17 cellular contexts compared by ENCODE assay signal in the genomic region with DNA sequence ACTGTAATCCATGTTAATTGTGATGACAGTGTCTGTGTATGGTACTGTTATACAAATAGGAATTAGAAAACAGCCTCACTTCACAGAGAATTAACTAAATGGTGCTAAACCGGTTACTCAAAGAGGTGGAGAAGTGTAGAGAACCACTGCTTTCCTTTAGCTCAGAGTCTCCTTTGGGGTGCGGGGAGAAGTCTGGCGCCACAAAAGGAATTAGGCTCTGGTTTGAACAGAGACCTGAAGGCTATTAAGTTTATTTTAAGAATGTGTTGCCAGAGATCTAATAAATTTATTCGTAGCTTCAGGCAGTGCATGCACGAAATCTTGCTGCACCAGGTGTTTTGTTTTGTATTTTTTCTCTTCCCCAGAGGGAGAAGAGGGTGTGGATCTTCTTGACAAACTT.
DNase-seq lines count a peak whose midpoint lies in the region; ATAC-seq, FAIRE-seq and TF ChIP-seq lines count a peak whose summit lies in the region.
"Had no signal": no experiment of that assay in that cellular context is flagged by ENCODE, and none has a peak within 500 bp of the region (broad histone marks: within the 10 kb centered on the region; RNA-seq: fewer than 3 reads in every experiment).

No MANE protein-coding gene starts in this region.

- H3K4me3 Mint-ChIP-seq in mesothelial cell of epicardium, result peak overlapping the region; percentile 39
- no peak overlapping the region for H3K4me3 Mint-ChIP-seq in CD4-positive, alpha-beta T cell

- DNase-seq in D721Med (ENCODE audit: insufficient read length, low spot score) (no peak), HAP-1 (ENCODE audit: low spot score in 2 of 2) (peak; percentile 60 to 84), WERI-Rb-1 (peak; percentile 23), mesothelial cell of epicardium (ENCODE audit: low spot score in 2 of 2, unreplicated experiment in 2 of 2) (no peak), left lung (no peak)
- no peak for DNase-seq in CD4-positive, alpha-beta T cell
- DNase-seq: ACHN, DMS79, IMR-90, Kasumi-1, MM.1S, NCI-H1092 treated with DMSO at 0.1 percent for 48 hours, NCI-H2029, NCI-H510A had no signal

- H3K27ac ChIP-seq in WERI-Rb-1, result peak overlapping the region; percentile 36; the same call in 1 of the 2 replicates
- H3K27ac ChIP-seq in CD4-positive, alpha-beta T cell (ENCODE audit: low read depth, low read length), result no peak overlapping the region
- no peak overlapping the region for H3K27ac ChIP-seq in left lung
- H3K27ac ChIP-seq: RWPE1 had no signal

- H3K4me1 ChIP-seq in HAP-1, result peaks cover 30% of the 10 kb centered on the region
- H3K4me1 ChIP-seq in left lung, result no peaks in the 10 kb centered on the region

- H3K4me3 ChIP-seq in HAP-1 (no peak overlapping the region), WERI-Rb-1 (ENCODE audit: low read depth, low read length) (no peak overlapping the region), left lung (no peak overlapping the region)

- in situ Hi-C loops in HAP-1 (cut with MboI; ENCODE audit: low sequenced_read_pairs), result no loop called here

- FAIRE-seq in D721Med (lab: Jason Lieb, UNC), result peak; percentile 93

- TF ChIP-seq CTCF in D721Med (IDR thresholded peaks at IDR 0.05; ENCODE audit: insufficient read depth, missing control alignments) (no peak), WERI-Rb-1 (IDR thresholded peaks at IDR 0.05; ENCODE audit: low read depth, low read length) (no peak), mesothelial cell of epicardium (IDR thresholded peaks at IDR 0.05; ENCODE audit: unreplicated experiment) (no peak), left lung (IDR thresholded peaks at IDR 0.05) (no peak)
- no peak for TF ChIP-seq CTCF in CD4-positive, alpha-beta T cell (IDR thresholded peaks at IDR 0.05)

- peak overlapping the region; percentile 96 for H3K27ac Mint-ChIP-seq in mesothelial cell of epicardium
- no peak overlapping the region for H3K27ac Mint-ChIP-seq in CD4-positive, alpha-beta T cell

- H3K27me3 Mint-ChIP-seq in mesothelial cell of epicardium (ENCODE audit: low read depth), result no peaks in the 10 kb centered on the region
- peaks cover 21% of the 10 kb centered on the region for H3K27me3 Mint-ChIP-seq in CD4-positive, alpha-beta T cell

- H3K9me3 Mint-ChIP-seq in mesothelial cell of epicardium, result no peaks in the 10 kb centered on the region
- H3K9me3 Mint-ChIP-seq in CD4-positive, alpha-beta T cell, result no peaks in the 10 kb centered on the region

- H3K27me3 ChIP-seq in HAP-1 (ENCODE audit: low read depth), result no peaks in the 10 kb centered on the region
- H3K27me3 ChIP-seq in WERI-Rb-1 (ENCODE audit: insufficient read depth, low read depth, severe bottlenecking), result no peaks in the 10 kb centered on the region
- H3K27me3 ChIP-seq in CD4-positive, alpha-beta T cell (ENCODE audit: control insufficient read depth, insufficient read depth, low read length), result peaks cover 5% of the 10 kb centered on the region
- H3K27me3 ChIP-seq in left lung, result peaks cover 0 to 2% of the 10 kb centered on the region in 2 donors

- no peaks in the 10 kb centered on the region for H3K36me3 ChIP-seq in HAP-1 (replicated peaks)
- no peaks in the 10 kb centered on the region for H3K36me3 ChIP-seq in WERI-Rb-1
- H3K36me3 ChIP-seq in left lung, result no peaks in the 10 kb centered on the region

- CTCF ChIA-PET in CD4-positive, alpha-beta T cell (lab: Charles Lee), result no interaction called here

- ATAC-seq in GM18502 (IDR thresholded peaks at IDR 0.05; ENCODE audit: poor library complexity, unreplicated experiment) (no peak), left lung (no peak)
- ATAC-seq in CD4-positive, alpha-beta T cell (ENCODE audit: poor library complexity), result no peak
- ATAC-seq: HCT116 had no signal

- intact Hi-C loops in CD4-positive, alpha-beta T cell (cut with DNase I, micrococcal nuclease), result no loop called here
- intact Hi-C loops in left lung (cut with DNase I), result no loop called here

- H3K4me1 Mint-ChIP-seq in mesothelial cell of epicardium, result peaks cover 69% of the 10 kb centered on the region
- no peaks in the 10 kb centered on the region for H3K4me1 Mint-ChIP-seq in CD4-positive, alpha-beta T cell (ENCODE audit: low read depth)

- H3K36me3 Mint-ChIP-seq in mesothelial cell of epicardium, result no peaks in the 10 kb centered on the region
- no peaks in the 10 kb centered on the region for H3K36me3 Mint-ChIP-seq in CD4-positive, alpha-beta T cell (ENCODE audit: low read depth)

- H3K9me3 ChIP-seq in HAP-1, result no peaks in the 10 kb centered on the region
- H3K9me3 ChIP-seq in WERI-Rb-1 (ENCODE audit: severe bottlenecking), result no peaks in the 10 kb centered on the region
- H3K9me3 ChIP-seq in CD4-positive, alpha-beta T cell (ENCODE audit: control insufficient read depth, low read length), result no peaks in the 10 kb centered on the region
- H3K9me3 ChIP-seq in left lung, result no peaks in the 10 kb centered on the region

- POLR2A ChIA-PET in CD4-positive, alpha-beta T cell (lab: Charles Lee), result no interaction called here

Comparison
In these comparisons a context has a peak if more than half of its experiments do, and no peak if none do; other contexts are left out.
1. DNase-seq: peak in HAP-1 (2 of 2) and WERI-Rb-1 (single experiment); none in D721Med (single experiment), mesothelial cell of epicardium (0 of 2), CD4-positive, alpha-beta T cell (0 of 10) and left lung (0 of 2).